ENCODE assay signal across 18 cellular contexts in genomic region chr6:109612268-109612667, GRCh38.
A peak's percentile ranks its signal among the peaks of the same experiment; 100 is the strongest.
DNase-seq lines count a peak whose midpoint lies in the region; TF ChIP-seq lines count a peak whose summit lies in the region.
"Had no signal": no experiment of that assay in that cellular context is flagged by ENCODE, and none has a peak within 500 bp of the region (broad histone marks: within the 10 kb centered on the region; RNA-seq: fewer than 3 reads in every experiment).

No MANE protein-coding gene starts in this region.

- intact Hi-C loops in Caco-2 (cut with micrococcal nuclease; ENCODE audit: unreplicated experiment): no loop called here

- H3K36me3 ChIP-seq in mesendoderm (ENCODE audit: control insufficient read depth, insufficient read depth, low read length) (no peaks in the 10 kb centered on the region), Caco-2 (ENCODE audit: control insufficient read depth, insufficient read depth, low read length) (no peaks in the 10 kb centered on the region)

- H4K8ac ChIP-seq in mesendoderm (ENCODE audit: low read depth, low read length): no peak overlapping the region

- WGBS in mesendoderm (ENCODE audit: extremely low coverage, insufficient coverage, low lambda C conversion rate): no CpG with 5 or more reads among the region's 1 CpG

- POLR2A ChIA-PET in Caco-2 (lab: Charles Lee): no interaction called here

- H3K4me3 Mint-ChIP-seq in Caco-2 (ENCODE audit: unreplicated experiment): no peak overlapping the region
- H3K4me3 Mint-ChIP-seq: CD14-positive monocyte had no signal

- H3K4me2 ChIP-seq in mesendoderm (ENCODE audit: low read length): no peak overlapping the region

- no peak overlapping the region for H3K27ac ChIP-seq in mesendoderm (ENCODE audit: low read depth, low read length)
- H3K27ac ChIP-seq: 22Rv1 had no signal

- no peaks in the 10 kb centered on the region for H3K79me2 ChIP-seq in mesendoderm (ENCODE audit: control insufficient read depth, insufficient read depth, low read length)

- DNase-seq in DMS 273 (lab: John Stamatoyannopoulos, UW; ENCODE audit: unreplicated experiment) (peak; percentile 33), DMS 273 treated with DMSO at 0.1 percent for 48 hours (lab: John Stamatoyannopoulos, UW) (no peak), SHP77 (lab: John Stamatoyannopoulos, UW) (peak; percentile 6 to 15), SHP77 treated with DMSO at 0.1 percent for 48 hours (lab: John Stamatoyannopoulos, UW) (no peak), NCI-H226 (peak; percentile 22), mesendoderm (peak; percentile 32), Caco-2 (no peak), NCI-H1694 (lab: John Stamatoyannopoulos, UW) (no peak)
- DNase-seq: DMS153, GOT3, IMR-90, Kasumi-1, NCI-H1105, OCI-M1, SIG-M5, T-helper 1 cell had no signal

- H3K79me1 ChIP-seq in mesendoderm (ENCODE audit: low read length): no peaks in the 10 kb centered on the region

- no peak overlapping the region for H3K18ac ChIP-seq in mesendoderm (ENCODE audit: low read length)

- no peaks in the 10 kb centered on the region for H3K9me3 Mint-ChIP-seq in Caco-2 (ENCODE audit: unreplicated experiment)

- no peak overlapping the region for H3K4ac ChIP-seq in mesendoderm (ENCODE audit: low read depth, low read length)

- H3K9me3 ChIP-seq in Caco-2: no peaks in the 10 kb centered on the region; the same call in 1 of the 2 replicates

- BruUV-seq in Caco-2 (replicated peaks; lab: Mats Ljungman, UMichigan): no TSS peak

- H2BK5ac ChIP-seq in mesendoderm (ENCODE audit: low read length): no peak overlapping the region

- CTCF ChIA-PET in Caco-2 (lab: Charles Lee): interaction anchor here (0.7 kb wide), 1 partner anchor 104 kb away, joined by 3 read pairs; no protein-coding TSS in a partner anchor

- H3K27me3 Mint-ChIP-seq in Caco-2 (ENCODE audit: insufficient read depth, unreplicated experiment): peaks cover 3% of the 10 kb centered on the region

- H3K27me3 ChIP-seq in mesendoderm (ENCODE audit: insufficient read depth, low read length, poor library complexity) (no peaks in the 10 kb centered on the region), Caco-2 (replicated peaks; ENCODE audit: control insufficient read depth, insufficient read depth, low read length) (no peaks in the 10 kb centered on the region)

- H3K23ac ChIP-seq in mesendoderm (ENCODE audit: low read length): no peak overlapping the region

- H3K56ac ChIP-seq in mesendoderm (ENCODE audit: low read length): no peak overlapping the region

- H2BK15ac ChIP-seq in mesendoderm (replicated peaks; ENCODE audit: low read depth): no peak overlapping the region

- H3K36me3 Mint-ChIP-seq in Caco-2 (ENCODE audit: insufficient read depth, unreplicated experiment): no peaks in the 10 kb centered on the region

- no peak overlapping the region for H2BK120ac ChIP-seq in mesendoderm (ENCODE audit: low read depth, low read length)

- no peaks in the 10 kb centered on the region for H3K4me1 Mint-ChIP-seq in Caco-2 (ENCODE audit: low read depth, unreplicated experiment)

- H2AK5ac ChIP-seq in mesendoderm (ENCODE audit: low read length): no peak overlapping the region

- H3K27ac Mint-ChIP-seq in Caco-2 (ENCODE audit: unreplicated experiment): no peak overlapping the region
- H3K27ac Mint-ChIP-seq: CD14-positive monocyte had no signal

- TF ChIP-seq CTCF in Caco-2 (IDR thresholded peaks at IDR 0.05; ENCODE audit: insufficient read depth in 1 of 2, low read depth in 1 of 2, low read length in 1 of 2, severe bottlenecking in 1 of 2, unreplicated experiment in 1 of 2): no peak

- H3K4me1 ChIP-seq in mesendoderm (ENCODE audit: control insufficient read depth, low read depth, low read length) (no peaks in the 10 kb centered on the region), Caco-2 (no peaks in the 10 kb centered on the region)

- no peak overlapping the region for H3K9ac ChIP-seq in mesendoderm (ENCODE audit: low read length)

- no peak overlapping the region for H4K5ac ChIP-seq in mesendoderm (ENCODE audit: low read length)

- H3K4me3 ChIP-seq in mesendoderm (ENCODE audit: low read length): no peak overlapping the region
- H3K4me3 ChIP-seq in Caco-2 (ENCODE audit: low read depth, low read length): no peak overlapping the region

Comparison
In these comparisons a context has a peak if more than half of its experiments do, and no peak if none do; other contexts are left out.
1. DNase-seq: peak in DMS 273 (single experiment), SHP77 (2 of 2), NCI-H226 (single experiment) and mesendoderm (single experiment); none in DMS 273 treated with DMSO at 0.1 percent for 48 hours (single experiment), SHP77 treated with DMSO at 0.1 percent for 48 hours (single experiment), Caco-2 (0 of 2) and NCI-H1694 (single experiment).